Comparison of ENCODE assay signal across 1 cellular context in the genomic region with DNA sequence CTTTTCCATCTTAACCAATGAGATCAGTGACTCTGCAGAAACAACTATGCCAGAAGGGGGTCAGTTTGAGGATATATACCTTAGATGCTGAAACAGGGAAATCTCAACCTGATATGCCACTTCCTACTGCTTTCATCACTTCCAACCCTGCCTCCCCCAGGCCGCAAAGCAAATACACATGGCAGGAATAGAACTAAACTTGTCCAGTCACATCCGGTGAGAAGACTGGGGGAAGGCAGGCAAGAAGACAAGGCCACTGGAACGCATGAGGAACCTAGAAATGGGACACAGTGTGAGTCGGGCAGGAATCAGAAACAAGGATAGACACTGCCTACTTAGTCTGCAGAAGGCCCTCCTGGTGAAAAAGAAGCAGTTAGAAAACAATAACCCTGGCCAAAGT.
TF ChIP-seq lines count a peak whose summit lies in the region.

No MANE protein-coding gene starts in this region.

TF ChIP-seq in K562, 482 proteins besides CTCF, POLR2A, EP300 and RAD21 (continued from another document):
- TF ChIP-seq, protein P1, sequence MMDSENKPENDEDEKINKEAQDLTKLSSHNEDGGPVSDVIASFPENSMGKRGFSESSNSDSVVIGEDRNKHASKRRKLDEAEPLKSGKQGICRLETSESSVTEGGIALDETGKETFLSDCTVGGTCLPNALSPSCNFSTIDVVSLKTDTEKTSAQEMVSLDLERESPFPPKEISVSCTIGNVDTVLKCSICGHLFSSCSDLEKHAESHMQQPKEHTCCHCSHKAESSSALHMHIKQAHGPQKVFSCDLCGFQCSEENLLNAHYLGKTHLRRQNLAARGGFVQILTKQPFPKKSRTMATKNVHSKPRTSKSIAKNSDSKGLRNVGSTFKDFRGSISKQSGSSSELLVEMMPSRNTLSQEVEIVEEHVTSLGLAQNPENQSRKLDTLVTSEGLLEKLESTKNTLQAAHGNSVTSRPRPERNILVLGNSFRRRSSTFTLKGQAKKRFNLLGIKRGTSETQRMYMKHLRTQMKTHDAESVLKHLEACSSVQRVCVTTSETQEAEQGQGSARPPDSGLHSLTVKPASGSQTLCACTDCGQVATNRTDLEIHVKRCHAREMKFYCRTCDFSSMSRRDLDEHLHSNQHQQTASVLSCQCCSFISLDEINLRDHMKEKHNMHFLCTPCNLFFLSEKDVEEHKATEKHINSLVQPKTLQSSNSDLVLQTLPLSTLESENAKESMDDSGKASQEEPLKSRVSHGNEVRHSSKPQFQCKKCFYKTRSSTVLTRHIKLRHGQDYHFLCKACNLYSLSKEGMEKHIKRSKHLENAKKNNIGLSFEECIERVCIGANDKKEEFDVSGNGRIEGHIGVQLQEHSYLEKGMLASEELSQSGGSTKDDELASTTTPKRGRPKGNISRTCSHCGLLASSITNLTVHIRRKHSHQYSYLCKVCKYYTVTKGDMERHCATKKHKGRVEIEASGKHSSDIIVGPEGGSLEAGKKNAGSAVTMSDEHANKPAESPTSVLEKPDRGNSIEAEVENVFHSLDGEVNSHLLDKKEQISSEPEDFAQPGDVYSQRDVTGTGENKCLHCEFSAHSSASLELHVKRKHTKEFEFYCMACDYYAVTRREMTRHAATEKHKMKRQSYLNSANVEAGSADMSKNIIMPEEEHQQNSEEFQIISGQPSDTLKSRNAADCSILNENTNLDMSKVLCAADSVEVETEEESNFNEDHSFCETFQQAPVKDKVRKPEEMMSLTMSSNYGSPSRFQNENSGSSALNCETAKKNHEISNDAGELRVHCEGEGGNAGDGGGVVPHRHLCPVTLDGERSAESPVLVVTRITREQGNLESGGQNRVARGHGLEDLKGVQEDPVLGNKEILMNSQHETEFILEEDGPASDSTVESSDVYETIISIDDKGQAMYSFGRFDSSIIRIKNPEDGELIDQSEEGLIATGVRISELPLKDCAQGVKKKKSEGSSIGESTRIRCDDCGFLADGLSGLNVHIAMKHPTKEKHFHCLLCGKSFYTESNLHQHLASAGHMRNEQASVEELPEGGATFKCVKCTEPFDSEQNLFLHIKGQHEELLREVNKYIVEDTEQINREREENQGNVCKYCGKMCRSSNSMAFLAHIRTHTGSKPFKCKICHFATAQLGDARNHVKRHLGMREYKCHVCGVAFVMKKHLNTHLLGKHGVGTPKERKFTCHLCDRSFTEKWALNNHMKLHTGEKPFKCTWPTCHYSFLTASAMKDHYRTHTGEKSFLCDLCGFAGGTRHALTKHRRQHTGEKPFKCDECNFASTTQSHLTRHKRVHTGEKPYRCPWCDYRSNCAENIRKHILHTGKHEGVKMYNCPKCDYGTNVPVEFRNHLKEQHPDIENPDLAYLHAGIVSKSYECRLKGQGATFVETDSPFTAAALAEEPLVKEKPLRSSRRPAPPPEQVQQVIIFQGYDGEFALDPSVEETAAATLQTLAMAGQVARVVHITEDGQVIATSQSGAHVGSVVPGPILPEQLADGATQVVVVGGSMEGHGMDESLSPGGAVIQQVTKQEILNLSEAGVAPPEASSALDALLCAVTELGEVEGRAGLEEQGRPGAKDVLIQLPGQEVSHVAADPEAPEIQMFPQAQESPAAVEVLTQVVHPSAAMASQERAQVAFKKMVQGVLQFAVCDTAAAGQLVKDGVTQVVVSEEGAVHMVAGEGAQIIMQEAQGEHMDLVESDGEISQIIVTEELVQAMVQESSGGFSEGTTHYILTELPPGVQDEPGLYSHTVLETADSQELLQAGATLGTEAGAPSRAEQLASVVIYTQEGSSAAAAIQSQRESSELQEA (IDR thresholded peaks at IDR 0.05; ENCODE audit: low read depth): no peak
- TF ChIP-seq FOXJ2 (tag; IDR thresholded peaks at IDR 0.05): no peak
- TF ChIP-seq ZNF445 (CRISPR knock-in tag; IDR thresholded peaks at IDR 0.05; ENCODE audit: low read depth): no peak
- TF ChIP-seq SMAD1 (IDR thresholded peaks at IDR 0.05; ENCODE audit: low read depth, low read length, partially characterized antibody): no peak
- TF ChIP-seq, protein P2, sequence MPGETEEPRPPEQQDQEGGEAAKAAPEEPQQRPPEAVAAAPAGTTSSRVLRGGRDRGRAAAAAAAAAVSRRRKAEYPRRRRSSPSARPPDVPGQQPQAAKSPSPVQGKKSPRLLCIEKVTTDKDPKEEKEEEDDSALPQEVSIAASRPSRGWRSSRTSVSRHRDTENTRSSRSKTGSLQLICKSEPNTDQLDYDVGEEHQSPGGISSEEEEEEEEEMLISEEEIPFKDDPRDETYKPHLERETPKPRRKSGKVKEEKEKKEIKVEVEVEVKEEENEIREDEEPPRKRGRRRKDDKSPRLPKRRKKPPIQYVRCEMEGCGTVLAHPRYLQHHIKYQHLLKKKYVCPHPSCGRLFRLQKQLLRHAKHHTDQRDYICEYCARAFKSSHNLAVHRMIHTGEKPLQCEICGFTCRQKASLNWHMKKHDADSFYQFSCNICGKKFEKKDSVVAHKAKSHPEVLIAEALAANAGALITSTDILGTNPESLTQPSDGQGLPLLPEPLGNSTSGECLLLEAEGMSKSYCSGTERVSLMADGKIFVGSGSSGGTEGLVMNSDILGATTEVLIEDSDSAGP (CRISPR knock-in tag; IDR thresholded peaks at IDR 0.05): no peak
- TF ChIP-seq TRIM28 (IDR thresholded peaks at IDR 0.05): no peak
- TF ChIP-seq NCOA4 (IDR thresholded peaks at IDR 0.05; ENCODE audit: partially characterized antibody): no peak
- TF ChIP-seq MIER1 (IDR thresholded peaks at IDR 0.05; ENCODE audit: low read depth): no peak
- no peak for TF ChIP-seq SMARCA4 (IDR thresholded peaks at IDR 0.05)
- TF ChIP-seq CHD4 (IDR thresholded peaks at IDR 0.05; ENCODE audit: insufficient read depth, insufficient replicate concordance, low read depth, low read length, poor library complexity, severe bottlenecking): no peak
- no peak for TF ChIP-seq JUN (IDR thresholded peaks at IDR 0.05; ENCODE audit: borderline replicate concordance, low read depth, low read length)
- TF ChIP-seq JUN (CRISPR knock-in tag; IDR thresholded peaks at IDR 0.05; ENCODE audit: borderline replicate concordance): no peak
- TF ChIP-seq NR2C1 (IDR thresholded peaks at IDR 0.05): no peak
- TF ChIP-seq NR2C1 (tag; IDR thresholded peaks at IDR 0.05): no peak
- no peak for TF ChIP-seq NCOA1 (IDR thresholded peaks at IDR 0.05; ENCODE audit: low read depth)
- no peak for TF ChIP-seq MAFG (tag; conservative IDR thresholded peaks at IDR 0.05)
- no peak for TF ChIP-seq PRMT5 (CRISPR knock-in tag; IDR thresholded peaks at IDR 0.05)
- 0 out of 2 replicates have a peak, but pooled peaks have one; percentile 17 for TF ChIP-seq CREM (IDR thresholded peaks at IDR 0.05; ENCODE audit: low read depth)
- peak; percentile 54 for TF ChIP-seq NFE2 (IDR thresholded peaks at IDR 0.05; ENCODE audit: low read depth)
- TF ChIP-seq, protein P3, sequence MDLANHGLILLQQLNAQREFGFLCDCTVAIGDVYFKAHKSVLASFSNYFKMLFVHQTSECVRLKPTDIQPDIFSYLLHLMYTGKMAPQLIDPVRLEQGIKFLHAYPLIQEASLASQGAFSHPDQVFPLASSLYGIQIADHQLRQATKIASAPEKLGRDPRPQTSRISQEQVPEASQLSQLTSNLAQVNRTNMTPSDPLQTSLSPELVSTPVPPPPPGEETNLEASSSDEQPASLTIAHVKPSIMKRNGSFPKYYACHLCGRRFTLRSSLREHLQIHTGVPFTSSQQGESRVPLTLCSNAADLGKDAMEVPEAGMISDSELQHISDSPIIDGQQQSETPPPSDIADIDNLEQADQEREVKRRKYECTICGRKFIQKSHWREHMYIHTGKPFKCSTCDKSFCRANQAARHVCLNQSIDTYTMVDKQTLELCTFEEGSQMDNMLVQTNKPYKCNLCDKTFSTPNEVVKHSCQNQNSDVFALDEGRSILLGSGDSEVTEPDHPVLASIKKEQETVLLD (IDR thresholded peaks at IDR 0.05): no peak
- TF ChIP-seq PHF8 (IDR thresholded peaks at IDR 0.05; ENCODE audit: borderline replicate concordance, low read length): no peak
- no peak for TF ChIP-seq ZBTB8A (IDR thresholded peaks at IDR 0.05; ENCODE audit: partially characterized antibody)
- TF ChIP-seq RCOR1 (IDR thresholded peaks at IDR 0.05; ENCODE audit: borderline replicate concordance in 1 of 2, low read depth in 2 of 2, low read length in 2 of 2): 0 out of 4 replicates have a peak, but pooled peaks of 1 of the 2 experiments have one; percentile 26
- TF ChIP-seq GATAD2B (IDR thresholded peaks at IDR 0.05; ENCODE audit: borderline replicate concordance): no peak
- no peak for TF ChIP-seq CHD2 (IDR thresholded peaks at IDR 0.05; ENCODE audit: low read depth, low read length)
- no peak for TF ChIP-seq NFXL1 (CRISPR knock-in tag; IDR thresholded peaks at IDR 0.05)
- TF ChIP-seq ZNF146 (CRISPR knock-in tag; IDR thresholded peaks at IDR 0.05; ENCODE audit: unreplicated experiment): no peak
- TF ChIP-seq BCOR (IDR thresholded peaks at IDR 0.05): no peak
- TF ChIP-seq, protein P4, sequence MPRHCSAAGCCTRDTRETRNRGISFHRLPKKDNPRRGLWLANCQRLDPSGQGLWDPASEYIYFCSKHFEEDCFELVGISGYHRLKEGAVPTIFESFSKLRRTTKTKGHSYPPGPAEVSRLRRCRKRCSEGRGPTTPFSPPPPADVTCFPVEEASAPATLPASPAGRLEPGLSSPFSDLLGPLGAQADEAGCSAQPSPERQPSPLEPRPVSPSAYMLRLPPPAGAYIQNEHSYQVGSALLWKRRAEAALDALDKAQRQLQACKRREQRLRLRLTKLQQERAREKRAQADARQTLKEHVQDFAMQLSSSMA (CRISPR knock-in tag; IDR thresholded peaks at IDR 0.05): no peak
- peak; percentile 66 for TF ChIP-seq GABPA (tag; conservative IDR thresholded peaks at IDR 0.05; ENCODE audit: low read depth)
- TF ChIP-seq, protein P5, sequence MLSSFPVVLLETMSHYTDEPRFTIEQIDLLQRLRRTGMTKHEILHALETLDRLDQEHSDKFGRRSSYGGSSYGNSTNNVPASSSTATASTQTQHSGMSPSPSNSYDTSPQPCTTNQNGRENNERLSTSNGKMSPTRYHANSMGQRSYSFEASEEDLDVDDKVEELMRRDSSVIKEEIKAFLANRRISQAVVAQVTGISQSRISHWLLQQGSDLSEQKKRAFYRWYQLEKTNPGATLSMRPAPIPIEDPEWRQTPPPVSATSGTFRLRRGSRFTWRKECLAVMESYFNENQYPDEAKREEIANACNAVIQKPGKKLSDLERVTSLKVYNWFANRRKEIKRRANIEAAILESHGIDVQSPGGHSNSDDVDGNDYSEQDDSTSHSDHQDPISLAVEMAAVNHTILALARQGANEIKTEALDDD (IDR thresholded peaks at IDR 0.05): no peak
- TF ChIP-seq RBM17 (IDR thresholded peaks at IDR 0.05; ENCODE audit: borderline replicate concordance, low read depth, low read length): no peak
- TF ChIP-seq EP400 (IDR thresholded peaks at IDR 0.05): no peak
- peak; percentile 20 for TF ChIP-seq MEIS2 (IDR thresholded peaks at IDR 0.05; ENCODE audit: partially characterized antibody)
- no peak for TF ChIP-seq ZNF696 (CRISPR knock-in tag; conservative IDR thresholded peaks at IDR 0.05)
- no peak for TF ChIP-seq SMAD4 (CRISPR knock-in tag; conservative IDR thresholded peaks at IDR 0.05)
- no peak for TF ChIP-seq YY1 (IDR thresholded peaks at IDR 0.05; ENCODE audit: borderline replicate concordance in 1 of 3, control insufficient read depth in 1 of 3, extremely low read depth in 1 of 3, insufficient read depth in 3 of 3, insufficient read length in 1 of 3, insufficient replicate concordance in 2 of 3, low read depth in 1 of 3, low read length in 2 of 3)
- no peak for TF ChIP-seq MYC (IDR thresholded peaks at IDR 0.05; ENCODE audit: low read depth, low read length)
- no peak for TF ChIP-seq MYC (CRISPR knock-in tag; IDR thresholded peaks at IDR 0.05; ENCODE audit: borderline replicate concordance, low read depth)
- TF ChIP-seq SNRNP70 (optimal IDR thresholded peaks at IDR 0.05; ENCODE audit: low read depth, low read length): no peak
- TF ChIP-seq CEBPG (CRISPR knock-in tag; IDR thresholded peaks at IDR 0.05): no peak
- no peak for TF ChIP-seq CEBPG (tag; conservative IDR thresholded peaks at IDR 0.05 in 1 of 2, IDR thresholded peaks at IDR 0.05 in 1 of 2)
- TF ChIP-seq MEF2D (tag; conservative IDR thresholded peaks at IDR 0.05; ENCODE audit: low read depth): peak; percentile 76
- TF ChIP-seq, protein P6, sequence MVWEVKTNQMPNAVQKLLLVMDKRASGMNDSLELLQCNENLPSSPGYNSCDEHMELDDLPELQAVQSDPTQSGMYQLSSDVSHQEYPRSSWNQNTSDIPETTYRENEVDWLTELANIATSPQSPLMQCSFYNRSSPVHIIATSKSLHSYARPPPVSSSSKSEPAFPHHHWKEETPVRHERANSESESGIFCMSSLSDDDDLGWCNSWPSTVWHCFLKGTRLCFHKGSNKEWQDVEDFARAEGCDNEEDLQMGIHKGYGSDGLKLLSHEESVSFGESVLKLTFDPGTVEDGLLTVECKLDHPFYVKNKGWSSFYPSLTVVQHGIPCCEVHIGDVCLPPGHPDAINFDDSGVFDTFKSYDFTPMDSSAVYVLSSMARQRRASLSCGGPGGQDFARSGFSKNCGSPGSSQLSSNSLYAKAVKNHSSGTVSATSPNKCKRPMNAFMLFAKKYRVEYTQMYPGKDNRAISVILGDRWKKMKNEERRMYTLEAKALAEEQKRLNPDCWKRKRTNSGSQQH (CRISPR knock-in tag; IDR thresholded peaks at IDR 0.05): no peak
- peak; percentile 56; the same call in 1 of the 2 replicates for TF ChIP-seq ETV5 (CRISPR knock-in tag; IDR thresholded peaks at IDR 0.05; ENCODE audit: low read depth)
- TF ChIP-seq, protein P7, sequence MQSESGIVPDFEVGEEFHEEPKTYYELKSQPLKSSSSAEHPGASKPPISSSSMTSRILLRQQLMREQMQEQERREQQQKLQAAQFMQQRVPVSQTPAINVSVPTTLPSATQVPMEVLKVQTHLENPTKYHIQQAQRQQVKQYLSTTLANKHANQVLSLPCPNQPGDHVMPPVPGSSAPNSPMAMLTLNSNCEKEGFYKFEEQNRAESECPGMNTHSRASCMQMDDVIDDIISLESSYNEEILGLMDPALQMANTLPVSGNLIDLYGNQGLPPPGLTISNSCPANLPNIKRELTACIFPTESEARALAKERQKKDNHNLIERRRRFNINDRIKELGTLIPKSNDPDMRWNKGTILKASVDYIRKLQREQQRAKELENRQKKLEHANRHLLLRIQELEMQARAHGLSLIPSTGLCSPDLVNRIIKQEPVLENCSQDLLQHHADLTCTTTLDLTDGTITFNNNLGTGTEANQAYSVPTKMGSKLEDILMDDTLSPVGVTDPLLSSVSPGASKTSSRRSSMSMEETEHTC (IDR thresholded peaks at IDR 0.05): no peak
- no peak for TF ChIP-seq ZNF79 (CRISPR knock-in tag; IDR thresholded peaks at IDR 0.05; ENCODE audit: low read depth)
- no peak for TF ChIP-seq KDM4B (IDR thresholded peaks at IDR 0.05; ENCODE audit: borderline replicate concordance in 2 of 2, low read depth in 1 of 2)
- TF ChIP-seq HIVEP1 (CRISPR knock-in tag; IDR thresholded peaks at IDR 0.05): no peak
- TF ChIP-seq ZNF699 (CRISPR knock-in tag; IDR thresholded peaks at IDR 0.05; ENCODE audit: insufficient replicate concordance): no peak
- peak in 1 of 2 experiments; percentile 56; a peak in 2 of 4 replicates for TF ChIP-seq FOXA3 (CRISPR knock-in tag; conservative IDR thresholded peaks at IDR 0.05 in 1 of 2, IDR thresholded peaks at IDR 0.05 in 1 of 2)
- no peak for TF ChIP-seq CCAR2 (IDR thresholded peaks at IDR 0.05; ENCODE audit: low read depth, low read length)
